ENCODE assay signal across 27 cellular contexts in genomic region chr18:34742761-34743366, GRCh38. TPM values are rescaled to one million over a fixed set of nuclear protein-coding genes. Genes with fewer than 3 reads are reported as not detected.
DNase-seq lines count a peak whose midpoint lies in the region; ATAC-seq, FAIRE-seq and TF ChIP-seq lines count a peak whose summit lies in the region.
"Had no signal": no experiment of that assay in that cellular context is flagged by ENCODE, and none has a peak within 500 bp of the region (broad histone marks: within the 10 kb centered on the region; RNA-seq: fewer than 3 reads in every experiment).

No MANE protein-coding gene starts in this region.

- H3K27me3 ChIP-seq in left ventricle myocardium inferior (ENCODE audit: low read depth) (no peaks in the 10 kb centered on the region), right atrium auricular region (no peaks in the 10 kb centered on the region), small intestine (ENCODE audit: control insufficient read depth in 2 of 2, insufficient read depth in 2 of 2, low read length in 2 of 2) (no peaks in the 10 kb centered on the region)
- H3K27me3 ChIP-seq: BLaER1 had no signal

- H3K9me3 ChIP-seq in left ventricle myocardium inferior (replicated peaks) (no peaks in the 10 kb centered on the region), right atrium auricular region (no peaks in the 10 kb centered on the region), small intestine (ENCODE audit: control insufficient read depth, low read depth) (no peaks in the 10 kb centered on the region)
- H3K9me3 ChIP-seq: BLaER1 had no signal

- peaks cover 62% of the 10 kb centered on the region for H3K4me1 ChIP-seq in left ventricle myocardium inferior
- peaks cover 0 to 34% of the 10 kb centered on the region in 2 donors for H3K4me1 ChIP-seq in right atrium auricular region
- H3K4me1 ChIP-seq in small intestine (ENCODE audit: control insufficient read depth in 2 of 2, insufficient read depth in 1 of 2, low read depth in 1 of 2, low read length in 1 of 2), result no peaks in the 10 kb centered on the region
- H3K4me1 ChIP-seq: BLaER1 had no signal

- H3K27ac ChIP-seq in left ventricle myocardium inferior (replicated peaks), result peak overlapping the region; percentile 21
- no peak overlapping the region for H3K27ac ChIP-seq in right atrium auricular region
- H3K27ac ChIP-seq in small intestine (ENCODE audit: low read depth in 1 of 2, low read length in 1 of 2), result no peak overlapping the region
- H3K27ac ChIP-seq: BLaER1, SK-N-MC had no signal

- no peaks in the 10 kb centered on the region for H3K36me3 ChIP-seq in left ventricle myocardium inferior
- H3K36me3 ChIP-seq in right atrium auricular region, result no peaks in the 10 kb centered on the region
- no peaks in the 10 kb centered on the region for H3K36me3 ChIP-seq in small intestine (ENCODE audit: control insufficient read depth in 2 of 2, insufficient read depth in 2 of 2, low read length in 2 of 2)
- H3K36me3 ChIP-seq: BLaER1 had no signal

- DNase-seq in left ventricle myocardium inferior, result no peak
- DNase-seq in right atrium auricular region (ENCODE audit: low spot score), result no peak
- peak; percentile 48 for DNase-seq in inferior parietal cortex (ENCODE audit: extremely low spot score)
- DNase-seq in putamen (ENCODE audit: low spot score), result peak; percentile 58
- DNase-seq in AML-193 (lab: John Stamatoyannopoulos, UW), result no peak
- no peak for DNase-seq in small intestine
- DNase-seq in activated CD4-positive, CD25-positive, alpha-beta regulatory T cell treated with anti-CD3 and anti-CD28 coated beads, Interleukin-2, amount 50 U/mL, for 72 hours, result no peak
- DNase-seq: 8988T; ACHN; CD4-positive, CD25-positive, alpha-beta regulatory T cell; DMS153; HCEC 1CT; IMR-90; NCI-H1092; NCI-H1417 treated with DMSO at 0.1 percent for 48 hours; NCI-H1694 treated with DMSO at 0.1 percent for 48 hours; NCI-H2081; NCI-H226; NCI-H510A; NCI-H69; SIG-M5 had no signal

- ATAC-seq in GM21360 (IDR thresholded peaks at IDR 0.05; ENCODE audit: unreplicated experiment), result no peak
- ATAC-seq: Panc1 had no signal

- FAIRE-seq in small intestine (lab: Jason Lieb, UNC), result no peak
- FAIRE-seq: GM18507, H1 had no signal

- WGBS in small intestine, 3 donors, result 68 to 92% (median 84%) methylated on average over 6 of the region's 6 CpGs

- TF ChIP-seq CTCF in left ventricle myocardium inferior (IDR thresholded peaks at IDR 0.05; ENCODE audit: borderline replicate concordance) (no peak), right atrium auricular region (IDR thresholded peaks at IDR 0.05) (no peak)

- H3K4me3 ChIP-seq in left ventricle myocardium inferior (no peak overlapping the region), right atrium auricular region (no peak overlapping the region), small intestine (ENCODE audit: low read depth in 1 of 2, low read length in 2 of 2) (no peak overlapping the region)
- H3K4me3 ChIP-seq: BLaER1, SK-N-MC had no signal

- intact Hi-C loops in left ventricle myocardium inferior (cut with micrococcal nuclease), result no loop called here

RNA-seq across cellular contexts. Expression of gene DTNA, which starts 32.8 kb away (rescaled TPM):
- 167 TPM for total RNA-seq in left ventricle myocardium inferior
- total RNA-seq in right atrium auricular region, result 100 to 1,000 TPM; 114 to 197 TPM
- 1 to 10 TPM in 2 of 3 donors, under 1 TPM in 1; 0.45 to 6.2 (median 4.9) TPM for polyA plus RNA-seq in small intestine
- total RNA-seq: CD4-positive, CD25-positive, alpha-beta regulatory T cell had no signal
- polyA plus RNA-seq: CD4-positive, CD25-positive, alpha-beta regulatory T cell had no signal

Comparison
In these comparisons a context has a peak if more than half of its experiments do, and no peak if none do; other contexts are left out.
1. DNase-seq: peak in inferior parietal cortex (single experiment) and putamen (single experiment); none in left ventricle myocardium inferior (single experiment), right atrium auricular region (single experiment), AML-193 (0 of 2), small intestine (single experiment) and activated CD4-positive, CD25-positive, alpha-beta regulatory T cell treated with anti-CD3 and anti-CD28 coated beads, Interleukin-2, amount 50 U/mL, for 72 hours (single experiment).